ENCODE assay signal across 8 cellular contexts in the genomic region with DNA sequence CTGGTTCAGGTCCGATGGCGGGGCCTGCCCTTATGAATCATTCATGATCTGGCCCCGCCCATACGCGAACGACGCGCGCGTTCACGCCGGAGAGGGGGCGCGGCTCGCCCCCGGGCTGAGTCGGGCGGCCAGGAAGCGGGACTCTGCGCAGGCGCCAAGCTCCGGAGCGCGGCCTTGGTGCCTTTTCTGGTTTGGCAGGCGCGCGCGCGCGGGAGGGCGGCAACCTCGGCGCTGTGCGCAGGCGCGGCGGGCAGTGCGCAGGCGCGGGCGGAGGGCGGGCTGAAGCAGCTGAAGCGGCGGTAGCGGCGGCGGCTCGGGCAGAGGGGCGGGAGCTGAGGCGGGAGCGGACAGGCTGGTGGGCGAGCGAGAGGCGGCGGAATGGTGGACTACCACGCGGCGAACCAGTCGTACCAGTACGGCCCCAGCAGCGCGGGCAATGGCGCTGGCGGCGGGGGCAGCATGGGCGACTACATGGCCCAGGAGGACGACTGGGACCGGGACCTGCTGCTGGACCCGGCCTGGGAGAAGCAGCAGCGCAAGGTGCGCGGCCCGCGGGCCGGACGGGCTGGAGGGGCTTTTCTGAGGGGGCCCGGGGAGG. TPM values are rescaled to one million over a fixed set of nuclear protein-coding genes. Genes with fewer than 3 reads are reported as not detected.
DNase-seq lines count a peak whose midpoint lies in the region; ATAC-seq and TF ChIP-seq lines count a peak whose summit lies in the region.

TSS of gene ACTN4 (plus strand) at position 282 of the 598 bp plus-strand sequence. CDS start at position 379, 97 bp downstream.

- peak; percentile 100 for DNase-seq in Calu3
- DNase-seq in NT2/D1 (ENCODE audit: low read depth, low spot score) = peak; percentile 90
- peak; percentile 99 for DNase-seq in activated CD8-positive, alpha-beta memory T cell treated with anti-CD3 and anti-CD28 coated beads, Interleukin-2, amount 50 U/mL, for 24 hours (ENCODE audit: extremely low read depth)
- DNase-seq in endodermal cell = peak; percentile 100
- peak; percentile 100 for DNase-seq in stimulated activated CD8-positive, alpha-beta memory T cell treated with anti-CD3 and anti-CD28 coated beads, Interleukin-15, amount 100 ng/mL, for 24 hours (ENCODE audit: low read depth)

- no peaks in the 10 kb centered on the region for H3K36me3 ChIP-seq in HUES48 (ENCODE audit: control insufficient read depth, insufficient read depth, low read length)
- H3K36me3 ChIP-seq in NT2/D1 (ENCODE audit: insufficient read depth, insufficient read length, low read length) = peaks cover 15% of the 10 kb centered on the region
- H3K36me3 ChIP-seq in endodermal cell (ENCODE audit: control insufficient read depth, insufficient read depth, low read length) = peaks cover 7% of the 10 kb centered on the region
- peaks cover 8% of the 10 kb centered on the region for H3K36me3 ChIP-seq in mesodermal cell (ENCODE audit: control insufficient read depth, insufficient read depth, low read length)

- H3K27ac Mint-ChIP-seq in Calu3 (ENCODE audit: unreplicated experiment) (peak within 1 kb of the TSS; percentile 100), endodermal cell (peak within 1 kb of the TSS; percentile 90)

- H3K27ac ChIP-seq in HUES48 (ENCODE audit: low read depth, low read length) (peak within 1 kb of the TSS; percentile 90), endodermal cell (ENCODE audit: low read depth, low read length) (peak within 1 kb of the TSS; percentile 52), mesodermal cell (ENCODE audit: low read depth, low read length, severe bottlenecking) (peak within 1 kb of the TSS; percentile 74)

- no peaks in the 10 kb centered on the region for H3K9me3 ChIP-seq in HUES48 (ENCODE audit: control insufficient read depth, insufficient read depth, low read length)
- no peaks in the 10 kb centered on the region; the same call in 1 of the 2 replicates for H3K9me3 ChIP-seq in NT2/D1 (ENCODE audit: insufficient read depth, low read length)
- H3K9me3 ChIP-seq in endodermal cell (ENCODE audit: control insufficient read depth, low read length) = no peaks in the 10 kb centered on the region
- no peaks in the 10 kb centered on the region for H3K9me3 ChIP-seq in mesodermal cell (ENCODE audit: control insufficient read depth, low read length)

- CTCF ChIA-PET in Calu3 (lab: Charles Lee) = interaction anchor here (0.6 to 2.5 kb wide), 9 partner anchors 10 to 283 kb away, joined by 3 to 19 read pairs (median 4); partner anchors contain the start of genes FAM98C and NFKBIB

- 0% methylated on average over 29 to 77 of the region's 77 CpGs for WGBS in endodermal cell (ENCODE audit: insufficient coverage in 1 of 2, insufficient read length in 1 of 2), 2 experiments
- 0 to 1% methylated on average over 46 to 63 of the region's 77 CpGs for WGBS in mesodermal cell (ENCODE audit: insufficient coverage in 2 of 2), 2 experiments

- H3K9ac ChIP-seq in HUES48 (ENCODE audit: low read depth, low read length) (peak within 1 kb of the TSS; percentile 94), NT2/D1 (ENCODE audit: insufficient read length, low read depth) (peak within 1 kb of the TSS; percentile 92), endodermal cell (ENCODE audit: extremely low read depth, low read length, poor library complexity, severe bottlenecking) (peak within 1 kb of the TSS; percentile 71)

- H3K4me3 Mint-ChIP-seq in Calu3 (ENCODE audit: low read depth, unreplicated experiment) (peak within 1 kb of the TSS; percentile 99), endodermal cell (peak within 1 kb of the TSS; percentile 100)

- TF ChIP-seq CTCF in Calu3 (IDR thresholded peaks at IDR 0.05; ENCODE audit: unreplicated experiment) = no peak
- TF ChIP-seq CTCF in endodermal cell (conservative IDR thresholded peaks at IDR 0.05) = no peak

- ATAC-seq in GM21390 (IDR thresholded peaks at IDR 0.05; ENCODE audit: unreplicated experiment) = peak; percentile 81

- intact Hi-C loops in Calu3 (cut with micrococcal nuclease; ENCODE audit: unreplicated experiment) = no loop called here

- H3K27me3 Mint-ChIP-seq in Calu3 (ENCODE audit: unreplicated experiment) (no peaks in the 10 kb centered on the region), endodermal cell (ENCODE audit: insufficient read depth) (no peaks in the 10 kb centered on the region)

- peaks cover 58% of the 10 kb centered on the region for H3K36me3 Mint-ChIP-seq in Calu3 (ENCODE audit: insufficient read depth, unreplicated experiment)
- H3K36me3 Mint-ChIP-seq in endodermal cell (ENCODE audit: low read depth) = no peaks in the 10 kb centered on the region

- H3K4me3 ChIP-seq in HUES48 (ENCODE audit: low read depth, low read length) (peak within 1 kb of the TSS; percentile 98), NT2/D1 (ENCODE audit: insufficient read length, low read depth) (peak within 1 kb of the TSS; percentile 91), endodermal cell (ENCODE audit: low read length) (peak within 1 kb of the TSS; percentile 99), mesodermal cell (ENCODE audit: extremely low read depth, insufficient read depth, low read length, poor library complexity, severe bottlenecking) (peak within 1 kb of the TSS; percentile 100)

- peaks cover 29% of the 10 kb centered on the region for H3K4me1 ChIP-seq in HUES48 (ENCODE audit: control insufficient read depth, insufficient read depth, low read length)
- peaks cover 9% of the 10 kb centered on the region for H3K4me1 ChIP-seq in NT2/D1 (ENCODE audit: insufficient read depth, insufficient read length)
- H3K4me1 ChIP-seq in endodermal cell (ENCODE audit: control insufficient read depth, insufficient read depth, low read length) = peaks cover 10% of the 10 kb centered on the region
- H3K4me1 ChIP-seq in mesodermal cell (ENCODE audit: control insufficient read depth, insufficient read depth, low read length, poor library complexity, severe bottlenecking) = peaks cover 26% of the 10 kb centered on the region

- H3K9me3 Mint-ChIP-seq in Calu3 (ENCODE audit: low read depth, unreplicated experiment) (no peaks in the 10 kb centered on the region), endodermal cell (no peaks in the 10 kb centered on the region)

- no peaks in the 10 kb centered on the region for H3K4me1 Mint-ChIP-seq in Calu3 (ENCODE audit: low read depth, unreplicated experiment)
- H3K4me1 Mint-ChIP-seq in endodermal cell = peaks cover 35% of the 10 kb centered on the region

- H3K27me3 ChIP-seq in HUES48 (ENCODE audit: control insufficient read depth, insufficient read depth, low read length) = no peaks in the 10 kb centered on the region
- no peaks in the 10 kb centered on the region for H3K27me3 ChIP-seq in NT2/D1 (ENCODE audit: insufficient read depth, insufficient read length)
- H3K27me3 ChIP-seq in endodermal cell (ENCODE audit: control insufficient read depth, insufficient read depth, low read length, poor library complexity, severe bottlenecking) = no peaks in the 10 kb centered on the region

- no TSS peak for BruUV-seq in Calu3 (replicated peaks; lab: Mats Ljungman, UMichigan)

RNA-seq across cellular contexts. Expression of gene ACTN4, which starts in this region (rescaled TPM):
- total RNA-seq in Calu3 (2022) = 1,462 and 1,577 TPM in 2 replicates
- total RNA-seq in endodermal cell = 100 to 1,000 TPM; 378 to 437 TPM
- 322 TPM for polyA plus RNA-seq in endodermal cell (2013, experiment 1 of 2)
- polyA plus RNA-seq in endodermal cell (2013, experiment 2 of 2) = 298 TPM
- 478 TPM for polyA plus RNA-seq in mesodermal cell (2013, experiment 1 of 2)
- polyA plus RNA-seq in mesodermal cell (2013, experiment 2 of 2) = 340 TPM

Comparison
In these comparisons a context has a peak if more than half of its experiments do, and no peak if none do; other contexts are left out.
1. Peak in every context shown above with its lines: DNase-seq, ATAC-seq, H3K4me3 ChIP-seq and H3K27ac ChIP-seq.